1 cellular context compared by ENCODE assay signal in genomic region chr1:94025383-94026340, GRCh38.
A peak's percentile ranks its signal among the peaks of the same experiment; 100 is the strongest.
TF ChIP-seq lines count a peak whose summit lies in the region.

No MANE protein-coding gene starts in this region.

TF ChIP-seq in HepG2, 621 proteins besides CTCF, POLR2A, EP300 and RAD21 (continued from another document):
- TF ChIP-seq ETV6 (CRISPR knock-in tag; conservative IDR thresholded peaks at IDR 0.05) (no peak), ZNF317 (CRISPR knock-in tag; IDR thresholded peaks at IDR 0.05) (0 out of 2 replicates have a peak, but pooled peaks have one; percentile 34), ZNF512B (CRISPR knock-in tag; IDR thresholded peaks at IDR 0.05; ENCODE audit: borderline replicate concordance) (no peak), ZNF18 (CRISPR knock-in tag; IDR thresholded peaks at IDR 0.05; ENCODE audit: insufficient replicate concordance) (no peak), TEAD3 (CRISPR knock-in tag; optimal IDR thresholded peaks at IDR 0.05; ENCODE audit: borderline replicate concordance) (peak; percentile 72), ZNF24 (IDR thresholded peaks at IDR 0.05) (no peak)
